ENCODE assay signal across 20 cellular contexts in genomic region chr5:15234366-15234765, GRCh38.
"Had no signal": no experiment of that assay in that cellular context is flagged by ENCODE, and none has a peak within 500 bp of the region (broad histone marks: within the 10 kb centered on the region; RNA-seq: fewer than 3 reads in every experiment).

No MANE protein-coding gene starts in this region.

- H3K27me3 Mint-ChIP-seq: activated CD8-positive, alpha-beta memory T cell treated with anti-CD3 and anti-CD28 coated beads, Interleukin-2, amount 10 ng/mL, durations not matched to agents 7 days and 5 days; activated naive CD8-positive, alpha-beta T cell; memory B cell; stimulated activated memory B cell treated with anti-CD40 and anti-IgM and Interleukin-4, amounts not matched to agents 10 μg/mL and 1 μg/mL and 100 μg/mL, for 72 hours had no signal

- H3K4me3 Mint-ChIP-seq: activated CD8-positive, alpha-beta memory T cell treated with anti-CD3 and anti-CD28 coated beads, Interleukin-2, amount 10 ng/mL, durations not matched to agents 7 days and 5 days; activated naive CD8-positive, alpha-beta T cell; activated T-cell treated with anti-CD3 and anti-CD28 coated beads, Interleukin-2, amount 50 U/mL, for 4 hours; memory B cell; nephron progenitor cell; stimulated activated memory B cell treated with anti-CD40 and anti-IgM and Interleukin-4, amounts not matched to agents 10 μg/mL and 1 μg/mL and 100 μg/mL, for 72 hours; T-helper 2 cell treated with Interferon-gamma antibody and Interleukin-4, amounts not matched to agents 5 μg/mL and 100 μg/mL, for 36 hours had no signal

- H3K9me3 ChIP-seq: heart left ventricle, SJSA1, transverse colon had no signal

- DNase-seq: activated CD4-positive, alpha-beta T cell treated with anti-CD3 and anti-CD28 coated beads for 1 hour; activated CD4-positive, alpha-beta T cell treated with anti-CD3 and anti-CD28 coated beads, Interleukin-2, amount 50 U/mL, for 48 hours; activated CD8-positive, alpha-beta memory T cell treated with anti-CD3 and anti-CD28 coated beads, Interleukin-2, amount 10 ng/mL, durations not matched to agents 7 days and 5 days; activated gamma-delta T cell; activated T-cell treated with anti-CD3 and anti-CD28 coated beads, Interleukin-2, amount 50 U/mL, for 4 hours; amygdala; effector CD4-positive, alpha-beta T cell; foreskin melanocyte; heart left ventricle; nephron progenitor cell; SW 1271; transverse colon had no signal

- H3K27me3 ChIP-seq: cardiac muscle cell, heart left ventricle, SJSA1, transverse colon had no signal

- H3K4me1 Mint-ChIP-seq: activated CD8-positive, alpha-beta memory T cell treated with anti-CD3 and anti-CD28 coated beads, Interleukin-2, amount 10 ng/mL, durations not matched to agents 7 days and 5 days; memory B cell; nephron progenitor cell; stimulated activated memory B cell treated with anti-CD40 and anti-IgM and Interleukin-4, amounts not matched to agents 10 μg/mL and 1 μg/mL and 100 μg/mL, for 72 hours had no signal

- H3K27ac ChIP-seq: cardiac muscle cell, coronary artery, SJSA1, skin epidermis, transverse colon had no signal

- H3K27ac Mint-ChIP-seq: activated CD8-positive, alpha-beta memory T cell treated with anti-CD3 and anti-CD28 coated beads, Interleukin-2, amount 10 ng/mL, durations not matched to agents 7 days and 5 days; activated naive CD8-positive, alpha-beta T cell; memory B cell; nephron progenitor cell; stimulated activated memory B cell treated with anti-CD40 and anti-IgM and Interleukin-4, amounts not matched to agents 10 μg/mL and 1 μg/mL and 100 μg/mL, for 72 hours; T-helper 2 cell treated with Interferon-gamma antibody and Interleukin-4, amounts not matched to agents 5 μg/mL and 100 μg/mL, for 36 hours had no signal

- H3K4me3 ChIP-seq: cardiac muscle cell, skin epidermis, transverse colon had no signal

- H3K36me3 ChIP-seq: cardiac muscle cell, heart left ventricle, SJSA1, transverse colon had no signal

- H3K36me3 Mint-ChIP-seq: activated CD8-positive, alpha-beta memory T cell treated with anti-CD3 and anti-CD28 coated beads, Interleukin-2, amount 10 ng/mL, durations not matched to agents 7 days and 5 days; activated naive CD8-positive, alpha-beta T cell; memory B cell; stimulated activated memory B cell treated with anti-CD40 and anti-IgM and Interleukin-4, amounts not matched to agents 10 μg/mL and 1 μg/mL and 100 μg/mL, for 72 hours had no signal

- H3K4me1 ChIP-seq: SJSA1 had no signal
